In genomic region chr10:21515581-21516269, GRCh38 we compare ENCODE assay signal across 8 cellular contexts.
DNase-seq lines count a peak whose midpoint lies in the region; ATAC-seq and TF ChIP-seq lines count a peak whose summit lies in the region.

No MANE protein-coding gene starts in this region.

- H3K4me3 Mint-ChIP-seq in activated naive CD8-positive, alpha-beta T cell: peak overlapping the region; percentile 63
- peak overlapping the region; percentile 70 to 88 for H3K4me3 Mint-ChIP-seq in stimulated activated naive B cell treated with anti-CD40 and anti-IgM and Interleukin-4, amounts not matched to agents 10 μg/mL and 1 μg/mL and 100 μg/mL, for 72 hours

- H3K4me1 Mint-ChIP-seq in activated naive CD8-positive, alpha-beta T cell (ENCODE audit: low read depth): peaks cover 33% of the 10 kb centered on the region
- peaks cover 24 to 38% of the 10 kb centered on the region in 2 donors for H3K4me1 Mint-ChIP-seq in stimulated activated naive B cell treated with anti-CD40 and anti-IgM and Interleukin-4, amounts not matched to agents 10 μg/mL and 1 μg/mL and 100 μg/mL, for 72 hours

- peaks cover 60% of the 10 kb centered on the region for H3K27me3 Mint-ChIP-seq in activated naive CD8-positive, alpha-beta T cell
- peaks cover 52 to 77% of the 10 kb centered on the region in 2 donors for H3K27me3 Mint-ChIP-seq in stimulated activated naive B cell treated with anti-CD40 and anti-IgM and Interleukin-4, amounts not matched to agents 10 μg/mL and 1 μg/mL and 100 μg/mL, for 72 hours

- in situ Hi-C loops in GM13976 (cut with MboI; ENCODE audit: low sequenced_read_pairs, unreplicated experiment): loop anchor here (25.0 kb wide), 1 partner anchor 422 kb away; no protein-coding TSS in a partner anchor

- DNase-seq in NCI-H1417 (lab: John Stamatoyannopoulos, UW) (peak in 2 of 3 experiments; percentile 17 to 71), NCI-H1417 treated with DMSO at 0.1 percent for 48 hours (lab: John Stamatoyannopoulos, UW) (no peak), islet precursor cell (peak; percentile 49), cerebellar nuclear complex (lab: John Stamatoyannopoulos, UW) (no peak), GM13976 (ENCODE audit: low spot score) (no peak)
- DNase-seq in stimulated activated naive B cell treated with anti-CD40 and anti-IgM and Interleukin-4, amounts not matched to agents 10 μg/mL and 1 μg/mL and 100 μg/mL, for 72 hours: no peak

- no peaks in the 10 kb centered on the region for H3K9me3 Mint-ChIP-seq in activated naive CD8-positive, alpha-beta T cell (ENCODE audit: low read depth)
- no peaks in the 10 kb centered on the region for H3K9me3 Mint-ChIP-seq in stimulated activated naive B cell treated with anti-CD40 and anti-IgM and Interleukin-4, amounts not matched to agents 10 μg/mL and 1 μg/mL and 100 μg/mL, for 72 hours

- no peaks in the 10 kb centered on the region for H3K36me3 Mint-ChIP-seq in activated naive CD8-positive, alpha-beta T cell
- H3K36me3 Mint-ChIP-seq in stimulated activated naive B cell treated with anti-CD40 and anti-IgM and Interleukin-4, amounts not matched to agents 10 μg/mL and 1 μg/mL and 100 μg/mL, for 72 hours: no peaks in the 10 kb centered on the region

- no peak for TF ChIP-seq CTCF in GM13976 (IDR thresholded peaks at IDR 0.05; ENCODE audit: borderline replicate concordance, control extremely low read depth, extremely low read depth, insufficient read depth, missing control alignments)

- H3K27ac Mint-ChIP-seq in activated naive CD8-positive, alpha-beta T cell: no peak overlapping the region
- H3K27ac Mint-ChIP-seq in stimulated activated naive B cell treated with anti-CD40 and anti-IgM and Interleukin-4, amounts not matched to agents 10 μg/mL and 1 μg/mL and 100 μg/mL, for 72 hours: no peak overlapping the region

- ATAC-seq in stimulated activated naive B cell treated with anti-CD40 and anti-IgM and Interleukin-4, amounts not matched to agents 10 μg/mL and 1 μg/mL and 100 μg/mL, for 72 hours (replicated peaks): no peak
- no peak for ATAC-seq in HG02870 (IDR thresholded peaks at IDR 0.05; ENCODE audit: unreplicated experiment)

Comparison
In these comparisons a context has a peak if more than half of its experiments do, and no peak if none do; other contexts are left out.
1. DNase-seq: peak in NCI-H1417 (2 of 3) and islet precursor cell (single experiment); none in NCI-H1417 treated with DMSO at 0.1 percent for 48 hours (single experiment), stimulated activated naive B cell treated with anti-CD40 and anti-IgM and Interleukin-4, amounts not matched to agents 10 μg/mL and 1 μg/mL and 100 μg/mL, for 72 hours (single experiment), cerebellar nuclear complex (0 of 2) and GM13976 (single experiment).